In genomic region chr10:96606216-96606615, GRCh38 we compare ENCODE assay signal across 19 cellular contexts. TPM values are rescaled to one million over a fixed set of nuclear protein-coding genes. Genes with fewer than 3 reads are reported as not detected.
DNase-seq lines count a peak whose midpoint lies in the region; ATAC-seq, FAIRE-seq and TF ChIP-seq lines count a peak whose summit lies in the region.
"Had no signal": no experiment of that assay in that cellular context is flagged by ENCODE, and none has a peak within 500 bp of the region (broad histone marks: within the 10 kb centered on the region; RNA-seq: fewer than 3 reads in every experiment).

No MANE protein-coding gene starts in this region.

- ATAC-seq in natural killer cell (no peak), SK-N-SH treated with all-trans-retinoic acid at 6 μM for 48 hours (peak; percentile 20; the same call in 2 of the 3 replicates), upper lobe of left lung (ENCODE audit: low FRiP score in 2 of 2) (no peak), GM18861 (IDR thresholded peaks at IDR 0.05; ENCODE audit: unreplicated experiment) (no peak), upper lobe of right lung (no peak)
- ATAC-seq in natural killer cell treated with Interleukin-12 subunit alpha and Interleukin-12 subunit beta and Interleukin-15 and Interleukin-18, amount 100 ng/mL, for 72 hours, result no peak

- no peaks in the 10 kb centered on the region for H3K4me1 ChIP-seq in upper lobe of left lung
- no peaks in the 10 kb centered on the region for H3K4me1 ChIP-seq in upper lobe of right lung
- H3K4me1 ChIP-seq: A549, HAP-1, vagina had no signal

- no peaks in the 10 kb centered on the region for H3K27me3 ChIP-seq in upper lobe of left lung
- no peaks in the 10 kb centered on the region for H3K27me3 ChIP-seq in upper lobe of right lung
- H3K27me3 ChIP-seq: vagina had no signal

- TF ChIP-seq CTCF in natural killer cell (IDR thresholded peaks at IDR 0.05) (no peak), upper lobe of left lung (IDR thresholded peaks at IDR 0.05) (no peak), upper lobe of right lung (IDR thresholded peaks at IDR 0.05) (no peak)

- peak overlapping the region; percentile 7 to 52 for H3K27ac Mint-ChIP-seq in natural killer cell
- peak overlapping the region in 1 of 2 donors; percentile 27 for H3K27ac Mint-ChIP-seq in natural killer cell treated with Interleukin-12 subunit alpha and Interleukin-12 subunit beta and Interleukin-15 and Interleukin-18, amount 100 ng/mL, for 72 hours

- DNase-seq in natural killer cell, result no peak
- no peak for DNase-seq in natural killer cell treated with Interleukin-12 subunit alpha and Interleukin-12 subunit beta and Interleukin-15 and Interleukin-18, amount 100 ng/mL, for 72 hours (ENCODE audit: low spot score)
- peak; percentile 85 for DNase-seq in islet precursor cell
- DNase-seq in urothelium cell line (ENCODE audit: low spot score), result peak; percentile 60
- DNase-seq in upper lobe of left lung, result no peak
- DNase-seq in upper lobe of right lung, result no peak
- DNase-seq: activated CD4-positive, alpha-beta T cell treated with anti-CD3 and anti-CD28 coated beads for 48 hours; activated T-cell treated with anti-CD3 and anti-CD28 coated beads for 4 hours; glutamatergic neuron; MM.1S; NCI-H2081; NCI-H526 treated with DMSO at 0.1 percent for 48 hours; stimulated activated CD4-positive, alpha-beta T cell treated with anti-CD3 and anti-CD28 coated beads, Interleukin-2, amount 100 ng/mL, for 48 hours; T-helper 2 cell had no signal

- TF ChIP-seq EP300 in upper lobe of left lung (IDR thresholded peaks at IDR 0.05), result no peak

- H3K27me3 Mint-ChIP-seq in natural killer cell (ENCODE audit: low read depth in 2 of 2), result no peaks in the 10 kb centered on the region
- no peaks in the 10 kb centered on the region for H3K27me3 Mint-ChIP-seq in natural killer cell treated with Interleukin-12 subunit alpha and Interleukin-12 subunit beta and Interleukin-15 and Interleukin-18, amount 100 ng/mL, for 72 hours

- no peak for TF ChIP-seq POLR2A in upper lobe of left lung (IDR thresholded peaks at IDR 0.05)

- H3K4me1 Mint-ChIP-seq in natural killer cell, result peaks cover 15 to 25% of the 10 kb centered on the region in 2 donors
- H3K4me1 Mint-ChIP-seq in natural killer cell treated with Interleukin-12 subunit alpha and Interleukin-12 subunit beta and Interleukin-15 and Interleukin-18, amount 100 ng/mL, for 72 hours (ENCODE audit: low read depth in 2 of 2), result peaks cover 5 to 16% of the 10 kb centered on the region in 2 donors

- no peak overlapping the region for H3K4me3 Mint-ChIP-seq in natural killer cell
- no peak overlapping the region for H3K4me3 Mint-ChIP-seq in natural killer cell treated with Interleukin-12 subunit alpha and Interleukin-12 subunit beta and Interleukin-15 and Interleukin-18, amount 100 ng/mL, for 72 hours

- intact Hi-C loops in natural killer cell (cut with micrococcal nuclease) (no loop called here), upper lobe of right lung (cut with DNase I) (no loop called here)

- peaks cover 0 to 7% (median 4%) of the 10 kb centered on the region in 4 donors for H3K36me3 ChIP-seq in upper lobe of left lung
- no peaks in the 10 kb centered on the region for H3K36me3 ChIP-seq in upper lobe of right lung
- H3K36me3 ChIP-seq: HAP-1, vagina had no signal

- WGBS in upper lobe of left lung, 2 donors, result 95% methylated on average over 4 of the region's 4 CpGs

- H3K4me3 ChIP-seq in upper lobe of left lung (no peak overlapping the region), upper lobe of right lung (no peak overlapping the region)
- H3K4me3 ChIP-seq: A549, HAP-1, vagina had no signal

- FAIRE-seq in urothelium cell line (lab: Jason Lieb, UNC), result no peak
- FAIRE-seq: A549 had no signal

- H3K27ac ChIP-seq in upper lobe of left lung (no peak overlapping the region), upper lobe of right lung (no peak overlapping the region)
- H3K27ac ChIP-seq: A549, vagina had no signal

- no peaks in the 10 kb centered on the region for H3K9me3 Mint-ChIP-seq in natural killer cell
- H3K9me3 Mint-ChIP-seq in natural killer cell treated with Interleukin-12 subunit alpha and Interleukin-12 subunit beta and Interleukin-15 and Interleukin-18, amount 100 ng/mL, for 72 hours, result no peaks in the 10 kb centered on the region

- no peaks in the 10 kb centered on the region for H3K9me3 ChIP-seq in upper lobe of left lung
- no peaks in the 10 kb centered on the region for H3K9me3 ChIP-seq in upper lobe of right lung
- H3K9me3 ChIP-seq: A549, HAP-1, vagina had no signal

- H3K36me3 Mint-ChIP-seq in natural killer cell, result peaks cover 8% of the 10 kb centered on the region
- peaks cover 12% of the 10 kb centered on the region for H3K36me3 Mint-ChIP-seq in natural killer cell treated with Interleukin-12 subunit alpha and Interleukin-12 subunit beta and Interleukin-15 and Interleukin-18, amount 100 ng/mL, for 72 hours

TF ChIP-seq in SK-N-SH treated with all-trans-retinoic acid at 6 μM for 48 hours, 23 proteins besides CTCF, POLR2A, EP300 and RAD21:
- TF ChIP-seq SNAI2 (CRISPR knock-in tag; IDR thresholded peaks at IDR 0.05), result no peak
- no peak for TF ChIP-seq CSDC2 (CRISPR knock-in tag; IDR thresholded peaks at IDR 0.05)
- no peak for TF ChIP-seq ZFP3 (CRISPR knock-in tag; IDR thresholded peaks at IDR 0.05)
- TF ChIP-seq ZNF70 (CRISPR knock-in tag; IDR thresholded peaks at IDR 0.05), result no peak
- no peak for TF ChIP-seq ISL1 (CRISPR knock-in tag; IDR thresholded peaks at IDR 0.05)
- no peak for TF ChIP-seq GLIS3 (CRISPR knock-in tag; IDR thresholded peaks at IDR 0.05)
- TF ChIP-seq CREB5 (CRISPR knock-in tag; IDR thresholded peaks at IDR 0.05; ENCODE audit: low read depth), result no peak
- TF ChIP-seq RARB (CRISPR knock-in tag; IDR thresholded peaks at IDR 0.05), result no peak
- TF ChIP-seq PPARA (CRISPR knock-in tag; IDR thresholded peaks at IDR 0.05; ENCODE audit: borderline replicate concordance), result no peak
TF ChIP-seq in SK-N-SH treated with all-trans-retinoic acid at 6 μM for 48 hours: peak in this region for 0.

RNA-seq across cellular contexts. Expression of gene TM9SF3, which starts 19.4 kb away (rescaled TPM):
- total RNA-seq in natural killer cell (100 to 1,000 TPM; 113 to 119 (median 117) TPM), upper lobe of left lung (100 to 1,000 TPM in 2 of 6 donors, 10 to 100 TPM in 4; 30.4 to 112 (median 80.8) TPM), upper lobe of right lung (123 TPM)
- 100 to 1,000 TPM in 1 of 2 donors, 10 to 100 TPM in 1; 73.0 to 104 TPM for total RNA-seq in natural killer cell treated with Interleukin-12 subunit alpha and Interleukin-12 subunit beta and Interleukin-15 and Interleukin-18, amount 100 ng/mL, for 72 hours

Comparison
In these comparisons a context has a peak if more than half of its experiments do, and no peak if none do; other contexts are left out.
1. DNase-seq: peak in islet precursor cell (single experiment) and urothelium cell line (single experiment); none in natural killer cell (single experiment), natural killer cell treated with Interleukin-12 subunit alpha and Interleukin-12 subunit beta and Interleukin-15 and Interleukin-18, amount 100 ng/mL, for 72 hours (single experiment), upper lobe of left lung (0 of 2) and upper lobe of right lung (single experiment).